ENCODE assay signal across 19 cellular contexts in the genomic region with DNA sequence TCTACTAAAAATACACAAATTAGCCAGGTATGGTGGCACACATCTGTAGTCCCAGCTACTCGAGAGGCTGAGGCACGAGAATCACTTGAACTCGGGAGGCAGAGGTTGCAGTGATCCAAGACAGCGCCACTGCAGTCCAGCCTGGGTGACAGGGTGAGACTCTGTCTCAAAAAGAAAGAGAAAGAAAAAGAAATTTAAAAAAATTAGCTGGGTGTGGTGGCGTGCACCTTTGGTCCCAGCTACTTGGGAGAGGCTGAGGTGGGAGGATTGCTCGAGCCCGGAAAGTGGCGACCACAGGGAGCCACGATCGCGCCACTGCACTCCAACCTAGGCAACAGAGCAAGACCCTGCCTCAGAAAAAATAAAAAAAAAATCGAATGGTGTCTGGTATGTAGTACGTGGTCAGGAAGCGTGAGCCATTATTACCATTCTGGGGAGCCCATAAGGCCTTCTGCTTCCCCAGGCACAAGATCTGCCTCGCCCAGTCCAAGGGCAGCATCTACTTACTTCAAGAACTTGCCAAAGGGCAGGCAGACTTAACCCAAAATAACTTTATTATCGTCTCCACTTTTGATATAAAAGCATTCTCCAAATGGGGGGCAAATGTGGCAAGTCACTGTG. TPM values are rescaled to one million over a fixed set of nuclear protein-coding genes. Genes with fewer than 3 reads are reported as not detected.
DNase-seq lines count a peak whose midpoint lies in the region; ATAC-seq and TF ChIP-seq lines count a peak whose summit lies in the region.
"Had no signal": no experiment of that assay in that cellular context is flagged by ENCODE, and none has a peak within 500 bp of the region (broad histone marks: within the 10 kb centered on the region; RNA-seq: fewer than 3 reads in every experiment).

No MANE protein-coding gene starts in this region.

- H3K27ac ChIP-seq in BLaER1 treated with 17β-estradiol and CSF1 and Interleukin-3, amounts not matched to agents 10 nM and 100 nM = peak overlapping the region in 5 of 11 experiments; percentile 4 to 25 (median 9); a peak in 3 of 22 replicates
- H3K27ac ChIP-seq in neuronal stem cell (replicated peaks; ENCODE audit: low read length) (no peak overlapping the region), heart right ventricle (no peak overlapping the region)
- H3K27ac ChIP-seq: C4-2B had no signal

- no peak for ATAC-seq in heart right ventricle
- ATAC-seq: HCT116, K562 had no signal

- peaks cover 2% of the 10 kb centered on the region for H3K79me1 ChIP-seq in neuronal stem cell (ENCODE audit: low read depth, low read length)

- H2AK5ac ChIP-seq in neuronal stem cell (ENCODE audit: low read depth, low read length) = no peak overlapping the region

- H4K91ac ChIP-seq in neuronal stem cell (ENCODE audit: low read depth, low read length, poor library complexity) = no peak overlapping the region

- peaks cover 0 to 4% (median 1%) of the 10 kb centered on the region in 3 donors for H3K27me3 Mint-ChIP-seq in immature natural killer cell (ENCODE audit: low read depth in 3 of 3)
- H3K27me3 Mint-ChIP-seq in activated CD4-positive, alpha-beta T cell treated with anti-CD3 and anti-CD28 coated beads, Interleukin-2, amount 10 ng/mL, durations not matched to agents 24 days and 14 days = no peaks in the 10 kb centered on the region
- H3K27me3 Mint-ChIP-seq: CD4-positive, alpha-beta memory T cell had no signal

- H3K23ac ChIP-seq in neuronal stem cell (ENCODE audit: low read depth, low read length, poor library complexity) = no peak overlapping the region

- H4K20me1 ChIP-seq in BLaER1 treated with 17β-estradiol and CSF1 and Interleukin-3, amounts not matched to agents 10 nM and 100 nM = no peaks in the 10 kb centered on the region; a peak in 2 of 22 replicates

- peaks cover 8 to 12% of the 10 kb centered on the region in 2 donors for H3K4me1 Mint-ChIP-seq in immature natural killer cell
- H3K4me1 Mint-ChIP-seq in activated CD4-positive, alpha-beta T cell treated with anti-CD3 and anti-CD28 coated beads, Interleukin-2, amount 10 ng/mL, durations not matched to agents 24 days and 14 days = no peaks in the 10 kb centered on the region
- H3K4me1 Mint-ChIP-seq: B cell; CD4-positive, alpha-beta memory T cell had no signal

- H3K36me3 Mint-ChIP-seq in immature natural killer cell = peaks cover 0 to 2% (median 2%) of the 10 kb centered on the region in 3 donors
- no peaks in the 10 kb centered on the region for H3K36me3 Mint-ChIP-seq in activated CD4-positive, alpha-beta T cell treated with anti-CD3 and anti-CD28 coated beads, Interleukin-2, amount 10 ng/mL, durations not matched to agents 24 days and 14 days (ENCODE audit: low read depth)

- no peak overlapping the region for H3K4ac ChIP-seq in neuronal stem cell (ENCODE audit: low read length)

- H4K8ac ChIP-seq in neuronal stem cell (ENCODE audit: low read depth, low read length) = no peak overlapping the region

- no peaks in the 10 kb centered on the region for H3K36me3 ChIP-seq in BLaER1 treated with 17β-estradiol and CSF1 and Interleukin-3, amounts not matched to agents 10 nM and 100 nM
- H3K36me3 ChIP-seq in NT2/D1 (ENCODE audit: insufficient read depth, insufficient read length, low read length) (no peaks in the 10 kb centered on the region), neuronal stem cell (replicated peaks in 1 of 2; ENCODE audit: control insufficient read depth in 2 of 2, insufficient read depth in 2 of 2, low read length in 2 of 2) (no peaks in the 10 kb centered on the region), heart right ventricle (no peaks in the 10 kb centered on the region)

- peak overlapping the region; percentile 14 to 76 (median 62); a peak in 19 of 22 replicates for H3K4me2 ChIP-seq in BLaER1 treated with 17β-estradiol and CSF1 and Interleukin-3, amounts not matched to agents 10 nM and 100 nM
- H3K4me2 ChIP-seq in neuronal stem cell (ENCODE audit: insufficient read depth, low read length, poor library complexity, severe bottlenecking) = no peak overlapping the region

- TF ChIP-seq CTCF in heart right ventricle (IDR thresholded peaks at IDR 0.05) = no peak

- H3K27ac Mint-ChIP-seq in immature natural killer cell = peak overlapping the region in 3 of 6 donors; percentile 26 to 58 (median 46)
- no peak overlapping the region for H3K27ac Mint-ChIP-seq in activated CD4-positive, alpha-beta T cell treated with anti-CD3 and anti-CD28 coated beads, Interleukin-2, amount 10 ng/mL, durations not matched to agents 24 days and 14 days
- H3K27ac Mint-ChIP-seq: B cell; CD4-positive, alpha-beta memory T cell had no signal

- no peak overlapping the region for H2BK12ac ChIP-seq in neuronal stem cell (ENCODE audit: low read length)

- no peak overlapping the region for H3K4me3 ChIP-seq in BLaER1 treated with 17β-estradiol and CSF1 and Interleukin-3, amounts not matched to agents 10 nM and 100 nM
- H3K4me3 ChIP-seq in NT2/D1 (ENCODE audit: insufficient read length, low read depth) (no peak overlapping the region), neuronal stem cell (ENCODE audit: low read length in 2 of 2) (no peak overlapping the region), heart right ventricle (no peak overlapping the region)
- H3K4me3 ChIP-seq: K562 had no signal

- no peak overlapping the region for H2BK5ac ChIP-seq in neuronal stem cell (ENCODE audit: low read length)

- no CpG with 5 or more reads among the region's 16 CpGs for WGBS in neuronal stem cell (ENCODE audit: extremely low coverage in 2 of 2, insufficient read length in 2 of 2, insufficient replicate concordance in 1 of 2), 2 donors
- WGBS in heart right ventricle, 2 donors = 86 to 88% methylated on average over 16 of the region's 16 CpGs

- peaks cover 8 to 13% (median 10%) of the 10 kb centered on the region in 11 experiments for H3K9me3 ChIP-seq in BLaER1 treated with 17β-estradiol and CSF1 and Interleukin-3, amounts not matched to agents 10 nM and 100 nM (replicated peaks in 1 of 11)
- H3K9me3 ChIP-seq in NT2/D1 (ENCODE audit: insufficient read depth, low read length) (peaks cover 13% of the 10 kb centered on the region), neuronal stem cell (replicated peaks in 1 of 2; ENCODE audit: control insufficient read depth in 2 of 2, insufficient read depth in 1 of 2, low read depth in 1 of 2, low read length in 2 of 2) (peaks cover 4 to 9% of the 10 kb centered on the region in 2 donors), heart right ventricle (peaks cover 0 to 16% (median 10%) of the 10 kb centered on the region in 11 donors)

- DNase-seq in NT2/D1 (ENCODE audit: low read depth, low spot score) (no peak), immature natural killer cell (no peak), neuronal stem cell (ENCODE audit: low spot score) (no peak), head of caudate nucleus (no peak), DMS53 (lab: John Stamatoyannopoulos, UW) (no peak), heart right ventricle (no peak)
- DNase-seq in activated CD4-positive, alpha-beta T cell treated with anti-CD3 and anti-CD28 coated beads, Interleukin-2, amount 10 ng/mL, durations not matched to agents 24 days and 14 days = no peak
- DNase-seq: Calu3; CD4-positive, alpha-beta memory T cell; DMS 273 treated with DMSO at 0.1 percent for 48 hours; GOT3; H7; IMR-90 had no signal

- peaks cover 7 to 19% (median 12%) of the 10 kb centered on the region in 10 experiments; a peak in 17 of 20 replicates for H3K4me1 ChIP-seq in BLaER1 treated with 17β-estradiol and CSF1 and Interleukin-3, amounts not matched to agents 10 nM and 100 nM
- H3K4me1 ChIP-seq in NT2/D1 (ENCODE audit: insufficient read depth, insufficient read length) = peaks cover 4% of the 10 kb centered on the region
- H3K4me1 ChIP-seq in neuronal stem cell (ENCODE audit: control insufficient read depth in 2 of 2, insufficient read depth in 1 of 2, low read depth in 1 of 2, low read length in 2 of 2) = peaks cover 0 to 4% of the 10 kb centered on the region in 2 donors
- no peaks in the 10 kb centered on the region for H3K4me1 ChIP-seq in heart right ventricle

- intact Hi-C loops in head of caudate nucleus (cut with DNase I) (no loop called here), heart right ventricle (cut with DNase I) (no loop called here)
- intact Hi-C loops in activated CD4-positive, alpha-beta T cell treated with anti-CD3 and anti-CD28 coated beads, Interleukin-2, amount 10 ng/mL, durations not matched to agents 24 days and 14 days (cut with micrococcal nuclease) = no loop called here

- no peak overlapping the region for H2BK120ac ChIP-seq in neuronal stem cell (ENCODE audit: low read depth, low read length)

- peak overlapping the region; percentile 56 for H3K14ac ChIP-seq in neuronal stem cell (ENCODE audit: low read length)

- H3K9me3 Mint-ChIP-seq in immature natural killer cell = peaks cover 0 to 13% (median 2%) of the 10 kb centered on the region in 6 donors
- H3K9me3 Mint-ChIP-seq in activated CD4-positive, alpha-beta T cell treated with anti-CD3 and anti-CD28 coated beads, Interleukin-2, amount 10 ng/mL, durations not matched to agents 24 days and 14 days = no peaks in the 10 kb centered on the region

- H2AFZ ChIP-seq in neuronal stem cell (ENCODE audit: low read length) = no peak overlapping the region

- peak overlapping the region in 3 of 5 donors; percentile 35 to 58 (median 50) for H3K4me3 Mint-ChIP-seq in immature natural killer cell
- no peak overlapping the region for H3K4me3 Mint-ChIP-seq in activated CD4-positive, alpha-beta T cell treated with anti-CD3 and anti-CD28 coated beads, Interleukin-2, amount 10 ng/mL, durations not matched to agents 24 days and 14 days
- H3K4me3 Mint-ChIP-seq: B cell; CD4-positive, alpha-beta memory T cell had no signal

- H2BK15ac ChIP-seq in neuronal stem cell (ENCODE audit: low read length) = no peak overlapping the region

- H3K27me3 ChIP-seq in BLaER1 treated with 17β-estradiol and CSF1 and Interleukin-3, amounts not matched to agents 10 nM and 100 nM = no peaks in the 10 kb centered on the region
- no peaks in the 10 kb centered on the region for H3K27me3 ChIP-seq in NT2/D1 (ENCODE audit: insufficient read depth, insufficient read length)
- H3K27me3 ChIP-seq in neuronal stem cell (ENCODE audit: control insufficient read depth in 3 of 3, insufficient read depth in 3 of 3, low read depth in 1 of 3, low read length in 3 of 3) = no peaks in the 10 kb centered on the region
- H3K27me3 ChIP-seq in heart right ventricle = no peaks in the 10 kb centered on the region

- H3K18ac ChIP-seq in neuronal stem cell (ENCODE audit: low read length) = no peak overlapping the region

- peak overlapping the region in 2 of 11 experiments; percentile 2 to 5; a peak in 3 of 22 replicates for H3K9ac ChIP-seq in BLaER1 treated with 17β-estradiol and CSF1 and Interleukin-3, amounts not matched to agents 10 nM and 100 nM
- peak overlapping the region; percentile 4 for H3K9ac ChIP-seq in NT2/D1 (ENCODE audit: insufficient read length, low read depth)
- H3K9ac ChIP-seq in neuronal stem cell (ENCODE audit: low read depth, low read length, poor library complexity) = no peak overlapping the region

RNA-seq across cellular contexts. Expression of a gene that starts 12.4 kb away (rescaled TPM):
- polyA plus RNA-seq in immature natural killer cell (1 to 10 TPM in 1 of 3 donors, under 1 TPM in 1, not detected in 1; 0.57 to 1.1 TPM), heart right ventricle (not detected)
- 0.36 TPM for polyA plus RNA-seq in neuronal stem cell (2013, experiment 1 of 2)
- 0.60 TPM for polyA plus RNA-seq in neuronal stem cell (2013, experiment 2 of 2)
- not detected in 2 replicates for total RNA-seq in activated CD4-positive, alpha-beta T cell treated with anti-CD3 and anti-CD28 coated beads, Interleukin-2, amount 10 ng/mL, durations not matched to agents 24 days and 14 days
- not detected for total RNA-seq in heart right ventricle
- total RNA-seq: A172; B cell; Calu3; CD4-positive, alpha-beta memory T cell; IMR-90; K562 had no signal
- polyA plus RNA-seq: CD4-positive, alpha-beta memory T cell; IMR-90 had no signal

RNA-seq across cellular contexts. Expression of a gene that starts 59.5 kb away (rescaled TPM):
- 10 to 100 TPM; 48.9 to 62.0 (median 54.1) TPM for polyA plus RNA-seq in immature natural killer cell
- polyA plus RNA-seq in neuronal stem cell (2013, experiment 1 of 2) = 102 TPM
- polyA plus RNA-seq in neuronal stem cell (2013, experiment 2 of 2) = 99.9 TPM
- 191 and 193 TPM in 2 replicates for total RNA-seq in activated CD4-positive, alpha-beta T cell treated with anti-CD3 and anti-CD28 coated beads, Interleukin-2, amount 10 ng/mL, durations not matched to agents 24 days and 14 days
- total RNA-seq in heart right ventricle = 10 to 100 TPM; 44.2 to 60.1 (median 55.3) TPM
- polyA plus RNA-seq in heart right ventricle = 10 to 100 TPM; 11.6 to 31.7 TPM
